ENCODE assay signal across 8 cellular contexts in the genomic region with DNA sequence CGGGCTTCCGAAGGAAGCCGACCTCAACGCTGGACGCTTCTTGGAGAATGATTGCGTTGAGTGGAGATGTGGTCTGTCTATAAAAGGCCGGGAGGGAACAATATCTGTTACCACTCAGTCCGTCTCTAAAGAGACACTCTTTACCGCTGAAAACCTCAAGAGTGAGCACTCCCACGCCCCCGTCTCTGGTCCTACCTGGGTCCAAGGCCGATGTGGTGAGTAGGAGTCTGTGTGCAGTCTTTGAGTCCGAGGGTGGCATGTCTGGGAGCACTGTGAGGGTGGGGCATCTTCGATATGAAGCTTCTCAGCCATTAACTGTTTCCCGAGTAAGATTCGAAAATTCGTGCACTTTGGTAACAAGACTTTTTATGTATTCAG. TPM values are rescaled to one million over a fixed set of nuclear protein-coding genes. Genes with fewer than 3 reads are reported as not detected.
DNase-seq lines count a peak whose midpoint lies in the region; ATAC-seq and TF ChIP-seq lines count a peak whose summit lies in the region.

No MANE protein-coding gene starts in this region.

- 2 to 10% (median 4%) methylated on average over 11 to 17 of the region's 17 CpGs for WGBS in adrenal gland, 4 donors
- WGBS in iPS DF 6.9 (ENCODE audit: insufficient coverage, insufficient read length): no CpG with 5 or more reads among the region's 17 CpGs

- H3K27ac ChIP-seq in adrenal gland: peak overlapping the region in 2 of 5 donors; percentile 32 to 66
- no peak overlapping the region for H3K27ac ChIP-seq in iPS DF 6.9 (ENCODE audit: low read length)

- peaks cover 0 to 14% (median 7%) of the 10 kb centered on the region in 3 donors for H3K9me3 ChIP-seq in adrenal gland (replicated peaks in 1 of 3)
- H3K9me3 ChIP-seq in iPS DF 6.9 (ENCODE audit: control insufficient read depth, insufficient read depth, low read length): no peaks in the 10 kb centered on the region; the same call in 1 of the 2 replicates
- peaks cover 9% of the 10 kb centered on the region for H3K9me3 ChIP-seq in skeletal muscle satellite cell (replicated peaks; ENCODE audit: low read length)

- H3K9ac ChIP-seq in skeletal muscle satellite cell (ENCODE audit: low read depth, low read length): peak overlapping the region; percentile 86

- no peak for TF ChIP-seq POLR2A in adrenal gland (IDR thresholded peaks at IDR 0.05)

- intact Hi-C loops in Calu3 (cut with micrococcal nuclease; ENCODE audit: unreplicated experiment): no loop called here
- intact Hi-C loops in adrenal gland (cut with DNase I): no loop called here

- H3K27ac Mint-ChIP-seq in Calu3 (ENCODE audit: unreplicated experiment): no peak overlapping the region

- peaks cover 10% of the 10 kb centered on the region for H3K4me1 Mint-ChIP-seq in Calu3 (ENCODE audit: low read depth, unreplicated experiment)

- ATAC-seq in GM21360 (IDR thresholded peaks at IDR 0.05; ENCODE audit: unreplicated experiment) (no peak), GM18520 (IDR thresholded peaks at IDR 0.05; ENCODE audit: unreplicated experiment) (no peak)

- peaks cover 0 to 6% of the 10 kb centered on the region in 2 donors for H3K4me1 ChIP-seq in adrenal gland (replicated peaks in 1 of 2)
- H3K4me1 ChIP-seq in iPS DF 6.9 (ENCODE audit: control insufficient read depth, insufficient read depth, low read length): no peaks in the 10 kb centered on the region
- peaks cover 7% of the 10 kb centered on the region for H3K4me1 ChIP-seq in skeletal muscle satellite cell (ENCODE audit: control insufficient read depth, insufficient read depth, low read length)

- no peaks in the 10 kb centered on the region for H3K27me3 Mint-ChIP-seq in Calu3 (ENCODE audit: unreplicated experiment)

- H3K27me3 ChIP-seq in H7 (ENCODE audit: control insufficient read depth, insufficient read depth, low read length): peaks cover 8% of the 10 kb centered on the region
- H3K27me3 ChIP-seq in adrenal gland: no peaks in the 10 kb centered on the region
- H3K27me3 ChIP-seq in iPS DF 6.9 (ENCODE audit: control insufficient read depth, insufficient read depth, low read length): no peaks in the 10 kb centered on the region
- no peaks in the 10 kb centered on the region for H3K27me3 ChIP-seq in skeletal muscle satellite cell (ENCODE audit: control insufficient read depth, insufficient read depth, low read length)

- H3K36me3 ChIP-seq in H7 (replicated peaks; ENCODE audit: control insufficient read depth, insufficient read depth, low read length) (no peaks in the 10 kb centered on the region; the same call in 1 of the 2 replicates), adrenal gland (replicated peaks in 1 of 2) (no peaks in the 10 kb centered on the region), iPS DF 6.9 (ENCODE audit: control insufficient read depth, insufficient read depth, low read length) (no peaks in the 10 kb centered on the region), skeletal muscle satellite cell (ENCODE audit: insufficient read depth, low read length) (peaks cover 11% of the 10 kb centered on the region)

- peak overlapping the region; percentile 81 for H3K4me3 ChIP-seq in H7 (ENCODE audit: insufficient read depth, low read depth, low read length)
- H3K4me3 ChIP-seq in adrenal gland: peak overlapping the region in 3 of 4 donors; percentile 56 to 92 (median 60)
- peak overlapping the region; percentile 96; the same call in 1 of the 2 replicates for H3K4me3 ChIP-seq in iPS DF 6.9 (ENCODE audit: low read length)
- peak overlapping the region; percentile 77 for H3K4me3 ChIP-seq in skeletal muscle satellite cell (ENCODE audit: low read length)

- peak overlapping the region; percentile 94 for H3K4me2 ChIP-seq in skeletal muscle satellite cell (ENCODE audit: low read length)

- peaks cover 23% of the 10 kb centered on the region for H3K36me3 Mint-ChIP-seq in Calu3 (ENCODE audit: insufficient read depth, unreplicated experiment)

- TF ChIP-seq CTCF in Calu3 (IDR thresholded peaks at IDR 0.05; ENCODE audit: unreplicated experiment) (no peak), adrenal gland (IDR thresholded peaks at IDR 0.05) (no peak)

- no TSS peak for BruUV-seq in Calu3 (replicated peaks; lab: Mats Ljungman, UMichigan)

- H3K4me3 Mint-ChIP-seq in Calu3 (ENCODE audit: low read depth, unreplicated experiment): peak overlapping the region; percentile 71

- DNase-seq in Calu3 (peak; percentile 36), H7 (no peak), NCI-H69 (lab: John Stamatoyannopoulos, UW) (peak; percentile 41), adrenal gland (peak in 1 of 7 donors; percentile 13), iPS DF 6.9 (ENCODE audit: low read depth, low spot score) (no peak)

- CTCF ChIA-PET in Calu3 (lab: Charles Lee): no interaction called here

- peaks cover 12% of the 10 kb centered on the region for H3K9me3 Mint-ChIP-seq in Calu3 (ENCODE audit: low read depth, unreplicated experiment)

RNA-seq across cellular contexts. Expression of a gene that starts 0.6 kb away (rescaled TPM):
- total RNA-seq in Calu3 (2022): 2.7 and 2.9 TPM in 2 replicates
- total RNA-seq in H7 (2014; rRNA removed; shearing (Covaris generic)): 4.8 and 9.2 TPM in 2 replicates
- 1 to 10 TPM in 7 of 8 donors, under 1 TPM in 1; 0.18 to 2.5 (median 1.7) TPM for total RNA-seq in adrenal gland
- 1 to 10 TPM; 2.5 to 3.2 (median 2.9) TPM for polyA plus RNA-seq in adrenal gland
- 2.8 and 3.5 TPM in 2 replicates for total RNA-seq in skeletal muscle satellite cell (2012; rRNA removed)

RNA-seq across cellular contexts. Expression of a gene that starts 27.4 kb away (rescaled TPM):
- 4.5 and 5.1 TPM in 2 replicates for total RNA-seq in Calu3 (2022)
- 4.0 and 7.2 TPM in 2 replicates for total RNA-seq in H7 (2014; rRNA removed; shearing (Covaris generic))
- 1 to 10 TPM in 6 of 8 donors, under 1 TPM in 2; 0.68 to 2.6 (median 1.3) TPM for total RNA-seq in adrenal gland
- 1 to 10 TPM in 1 of 3 donors, under 1 TPM in 2; 0.34 to 2.1 (median 0.97) TPM for polyA plus RNA-seq in adrenal gland
- 3.7 and 6.6 TPM in 2 replicates for total RNA-seq in skeletal muscle satellite cell (2012; rRNA removed)

RNA-seq across cellular contexts. Expression of a gene that starts 30.9 kb away (rescaled TPM):
- total RNA-seq in Calu3 (2022): 11.7 and 12.2 TPM in 2 replicates
- total RNA-seq in H7 (2014; rRNA removed; shearing (Covaris generic)): 2.7 and 4.1 TPM in 2 replicates
- total RNA-seq in adrenal gland: 10 to 100 TPM in 1 of 8 donors, 1 to 10 TPM in 7; 1.8 to 10.6 (median 7.0) TPM
- polyA plus RNA-seq in adrenal gland: 1 to 10 TPM; 4.7 to 8.3 (median 8.2) TPM
- 7.1 and 12.9 TPM in 2 replicates for total RNA-seq in skeletal muscle satellite cell (2012; rRNA removed)

RNA-seq across cellular contexts. Expression of a gene that starts 53.8 kb away (rescaled TPM):
- 4.5 and 5.1 TPM in 2 replicates for total RNA-seq in Calu3 (2022)
- total RNA-seq in H7 (2014; rRNA removed; shearing (Covaris generic)): 9.2 and 16.0 TPM in 2 replicates
- 10 to 100 TPM in 1 of 8 donors, 1 to 10 TPM in 7; 1.4 to 10.1 (median 7.5) TPM for total RNA-seq in adrenal gland
- polyA plus RNA-seq in adrenal gland: 10 to 100 TPM in 1 of 3 donors, 1 to 10 TPM in 2; 4.4 to 12.2 (median 5.0) TPM
- 2.8 TPM in 2 replicates for total RNA-seq in skeletal muscle satellite cell (2012; rRNA removed)

Comparison
In these comparisons a context has a peak if more than half of its experiments do, and no peak if none do; other contexts are left out.
1. DNase-seq: peak in Calu3 (single experiment) and NCI-H69 (single experiment); none in H7 (single experiment) and iPS DF 6.9 (single experiment).
2. Peak in every context shown above with its lines, with median percentiles within 50 percentile points of each other: H3K4me3 ChIP-seq.